8 cellular contexts compared by ENCODE assay signal in genomic region chr5:73299017-73299630, GRCh38.
DNase-seq lines count a peak whose midpoint lies in the region; ATAC-seq, FAIRE-seq and TF ChIP-seq lines count a peak whose summit lies in the region.

No MANE protein-coding gene starts in this region.

- POLR2A ChIA-PET in HepG2 (lab: Yijun Ruan, JAX): no interaction called here

- H3K9ac ChIP-seq in HepG2 (ENCODE audit: insufficient read depth, low read depth, low read length): no peak overlapping the region

- FAIRE-seq in HepG2 (lab: Jason Lieb, UNC): no peak

- TF ChIP-seq POLR2A in HepG2 (IDR thresholded peaks at IDR 0.05; ENCODE audit: insufficient read depth in 1 of 2, low read depth in 2 of 2, low read length in 2 of 2): no peak

- no peaks in the 10 kb centered on the region for H3K79me2 ChIP-seq in HepG2 (ENCODE audit: insufficient read depth, low read length)

- no peaks in the 10 kb centered on the region for H3K9me3 ChIP-seq in HepG2 (ENCODE audit: low read length)

- no peaks in the 10 kb centered on the region for H3K36me3 ChIP-seq in HepG2 (replicated peaks in 1 of 2; ENCODE audit: control insufficient read depth in 1 of 2, insufficient read depth in 2 of 2, low read length in 2 of 2)

- BruUV-seq in HepG2 (replicated peaks; lab: Mats Ljungman, UMichigan): no TSS peak

- intact Hi-C loops in HepG2 (cut with micrococcal nuclease; ENCODE audit: unreplicated experiment): no loop called here

- TF ChIP-seq EP300 in HepG2 (IDR thresholded peaks at IDR 0.05; ENCODE audit: low read depth in 2 of 2, low read length in 2 of 2): no peak
- TF ChIP-seq EP300 in HepG2 (CRISPR knock-in tag; IDR thresholded peaks at IDR 0.05; ENCODE audit: borderline replicate concordance): no peak

- DNase-seq in AG08395 (ENCODE audit: low spot score) (peak; percentile 64), GM19238 (ENCODE audit: insufficient read length, low spot score) (peak; percentile 21), astrocyte of the cerebellum (ENCODE audit: low read depth) (no peak), HepG2 (ENCODE audit: low spot score) (no peak), SK-N-DZ (ENCODE audit: low spot score) (no peak)

- TF ChIP-seq CTCF in astrocyte of the cerebellum (IDR thresholded peaks at IDR 0.05; ENCODE audit: low read depth, low read length, missing control alignments): peak; percentile 13
- TF ChIP-seq CTCF in HepG2 (CRISPR knock-in tag; IDR thresholded peaks at IDR 0.05): no peak

- in situ Hi-C loops in astrocyte of the cerebellum (cut with HindIII; ENCODE audit: low sequenced_read_pairs) (no loop called here), HepG2 (cut with HindIII; ENCODE audit: extremely low pct_ligation_motif_present, low pct_unique_long_range_greater_than_20kb) (no loop called here)

- WGBS in HepG2 (ENCODE audit: low lambda C conversion rate): 45% methylated on average over 22 of the region's 55 CpGs

- H3K4me2 ChIP-seq in HepG2 (ENCODE audit: low read depth, low read length): no peak overlapping the region

- no peaks in the 10 kb centered on the region for H3K4me1 ChIP-seq in HepG2 (ENCODE audit: insufficient read depth, low read length)

- H2AFZ ChIP-seq in HepG2 (ENCODE audit: low read length): no peak overlapping the region

- peaks cover 10 to 92% of the 10 kb centered on the region in 2 experiments for H3K27me3 ChIP-seq in HepG2 (ENCODE audit: control insufficient read depth in 1 of 2, insufficient read depth in 2 of 2, low read length in 2 of 2)

- no peak for TF ChIP-seq RAD21 in HepG2 (CRISPR knock-in tag; IDR thresholded peaks at IDR 0.05)

- CTCF ChIA-PET in HepG2 (lab: Yijun Ruan, JAX; ENCODE audit: low intra/inter-chr PET ratio, low total read pairs): no interaction called here

- no peaks in the 10 kb centered on the region for H4K20me1 ChIP-seq in HepG2 (ENCODE audit: insufficient read depth, low read length)

- H3K27ac ChIP-seq in HepG2 (ENCODE audit: extremely low read length, insufficient read depth, low read length): no peak overlapping the region

- peak; percentile 82 for ATAC-seq in HepG2
- no peak for ATAC-seq in GM21786 (IDR thresholded peaks at IDR 0.05; ENCODE audit: unreplicated experiment)
- no peak for ATAC-seq in HG02981 (IDR thresholded peaks at IDR 0.05; ENCODE audit: unreplicated experiment)
- no peak for ATAC-seq in GM21381 (IDR thresholded peaks at IDR 0.05; ENCODE audit: unreplicated experiment)

- peak overlapping the region; percentile 15 for H3K4me3 ChIP-seq in astrocyte of the cerebellum (ENCODE audit: low read depth, low read length)
- H3K4me3 ChIP-seq in HepG2 (replicated peaks in 1 of 3; ENCODE audit: insufficient read depth in 1 of 3, low read depth in 2 of 3, low read length in 3 of 3): no peak overlapping the region

TF ChIP-seq in HepG2, 621 proteins besides CTCF, POLR2A, EP300 and RAD21:
- peak; percentile 26 for TF ChIP-seq XRCC5 (optimal IDR thresholded peaks at IDR 0.05; ENCODE audit: low read length)
- no peak for TF ChIP-seq MXD1 (CRISPR knock-in tag; IDR thresholded peaks at IDR 0.05)
TF ChIP-seq in HepG2: peak in this region for 1.

Comparison
In these comparisons a context has a peak if more than half of its experiments do, and no peak if none do; other contexts are left out.
1. DNase-seq: peak in AG08395 (single experiment) and GM19238 (single experiment); none in astrocyte of the cerebellum (single experiment), HepG2 (single experiment) and SK-N-DZ (single experiment).